In genomic region chr12:6839482-6840201, GRCh38 we compare ENCODE assay signal across 11 cellular contexts. TPM values are rescaled to one million over a fixed set of nuclear protein-coding genes. Genes with fewer than 3 reads are reported as not detected.
A peak's percentile ranks its signal among the peaks of the same experiment; 100 is the strongest.
DNase-seq lines count a peak whose midpoint lies in the region; ATAC-seq and TF ChIP-seq lines count a peak whose summit lies in the region.
"Had no signal": no experiment of that assay in that cellular context is flagged by ENCODE, and none has a peak within 500 bp of the region (broad histone marks: within the 10 kb centered on the region; RNA-seq: fewer than 3 reads in every experiment).

No MANE protein-coding gene starts in this region.

- H3K4me1 Mint-ChIP-seq in nephron: peaks cover 27% of the 10 kb centered on the region

- no peaks in the 10 kb centered on the region for H3K4me1 ChIP-seq in vagina

- no peak for TF ChIP-seq POLR2A in vagina (IDR thresholded peaks at IDR 0.05)

- DNase-seq in DMS 273 (lab: John Stamatoyannopoulos, UW; ENCODE audit: unreplicated experiment) (peak; percentile 76), DMS 273 treated with DMSO at 0.1 percent for 48 hours (lab: John Stamatoyannopoulos, UW) (no peak), NCI-H2171 treated with DMSO at 0.1 percent for 48 hours (lab: John Stamatoyannopoulos, UW) (peak; percentile 100), vagina (ENCODE audit: extremely low spot score in 2 of 2) (no peak), NCI-H2081 treated with DMSO at 0.1 percent for 48 hours (lab: John Stamatoyannopoulos, UW) (no peak), amniotic stem cell (lab: John Stamatoyannopoulos, UW) (no peak)
- DNase-seq: islet precursor cell had no signal

- H3K27me3 Mint-ChIP-seq in nephron (ENCODE audit: low read depth): no peaks in the 10 kb centered on the region

- H3K9me3 Mint-ChIP-seq in nephron: no peaks in the 10 kb centered on the region
- H3K9me3 Mint-ChIP-seq: T-helper 1 cell treated with Interleukin-12 subunit alpha and Interleukin-12 subunit beta and Interleukin-4 antibody, amounts not matched to agents 30 μg/mL and 1 μg/mL, for 36 hours had no signal

- H3K9me3 ChIP-seq in vagina: no peaks in the 10 kb centered on the region

- intact Hi-C loops in vagina (cut with DNase I): no loop called here

- H3K36me3 ChIP-seq in vagina: peaks cover 0 to 13% of the 10 kb centered on the region in 2 donors

- peak overlapping the region in 1 of 3 experiments; percentile 45 for H3K4me3 Mint-ChIP-seq in nephron
- H3K4me3 Mint-ChIP-seq: T-helper 1 cell treated with Interleukin-12 subunit alpha and Interleukin-12 subunit beta and Interleukin-4 antibody, amounts not matched to agents 30 μg/mL and 1 μg/mL, for 36 hours had no signal

- no peak overlapping the region for H3K27ac ChIP-seq in vagina
- H3K27ac ChIP-seq: 22Rv1 had no signal

- peak; percentile 87 for ATAC-seq in HG02642 (IDR thresholded peaks at IDR 0.05; ENCODE audit: poor library complexity, unreplicated experiment)

- no peak overlapping the region for H3K4me3 ChIP-seq in vagina

- H3K27ac Mint-ChIP-seq in nephron: peak overlapping the region; percentile 81 to 88 (median 85)
- H3K27ac Mint-ChIP-seq: T-helper 1 cell treated with Interleukin-12 subunit alpha and Interleukin-12 subunit beta and Interleukin-4 antibody, amounts not matched to agents 30 μg/mL and 1 μg/mL, for 36 hours had no signal

- no peaks in the 10 kb centered on the region for H3K27me3 ChIP-seq in vagina

- TF ChIP-seq CTCF in nephron (IDR thresholded peaks at IDR 0.05; ENCODE audit: unreplicated experiment in 3 of 3) (no peak), vagina (IDR thresholded peaks at IDR 0.05) (no peak)

- H3K36me3 Mint-ChIP-seq in nephron (ENCODE audit: low read depth): peaks cover 43% of the 10 kb centered on the region

RNA-seq across cellular contexts. Expression of gene GNB3, which starts 1.1 kb away (rescaled TPM):
- total RNA-seq in vagina: 5.2 TPM

RNA-seq across cellular contexts. Expression of gene P3H3, which starts 11.4 kb away (rescaled TPM):
- total RNA-seq in vagina: 37.3 TPM

RNA-seq across cellular contexts. Expression of gene CDCA3, which starts 11.4 kb away (rescaled TPM):
- 8.6 TPM for total RNA-seq in vagina

RNA-seq across cellular contexts. Expression of gene USP5, which starts 12.3 kb away (rescaled TPM):
- 36.6 TPM for total RNA-seq in vagina

RNA-seq across cellular contexts. Expression of gene GPR162, which starts 18.0 kb away (rescaled TPM):
- 3.2 TPM for total RNA-seq in vagina

Comparison
In these comparisons a context has a peak if more than half of its experiments do, and no peak if none do; other contexts are left out.
1. DNase-seq: peak in DMS 273 (single experiment) and NCI-H2171 treated with DMSO at 0.1 percent for 48 hours (single experiment); none in DMS 273 treated with DMSO at 0.1 percent for 48 hours (single experiment), vagina (0 of 2), NCI-H2081 treated with DMSO at 0.1 percent for 48 hours (single experiment) and amniotic stem cell (single experiment).